ENCODE assay signal across 13 cellular contexts in genomic region chrX:63657821-63658220, GRCh38.
A peak's percentile ranks its signal among the peaks of the same experiment; 100 is the strongest.
DNase-seq lines count a peak whose midpoint lies in the region; ATAC-seq, FAIRE-seq and TF ChIP-seq lines count a peak whose summit lies in the region.
"Had no signal": no experiment of that assay in that cellular context is flagged by ENCODE, and none has a peak within 500 bp of the region (broad histone marks: within the 10 kb centered on the region; RNA-seq: fewer than 3 reads in every experiment).

No MANE protein-coding gene starts in this region.

- H3K9me1 ChIP-seq in IMR-90 (ENCODE audit: insufficient read depth, low read length), result 0 out of 2 replicates have a peak, but pooled peaks cover 2% of the 10 kb centered on the region

- H3K4me3 ChIP-seq in IMR-90 (ENCODE audit: insufficient read depth, low read depth, low read length) (no peak overlapping the region), bronchial epithelial cell (ENCODE audit: low read depth, low read length) (no peak overlapping the region)

- no peak overlapping the region for H2AK5ac ChIP-seq in IMR-90 (ENCODE audit: low read depth, low read length)

- H3K4me1 ChIP-seq in IMR-90 (ENCODE audit: control insufficient read depth, insufficient read depth, low read length), result no peaks in the 10 kb centered on the region; the same call in 1 of the 2 replicates

- no peak overlapping the region; the same call in 1 of the 2 replicates for H3K18ac ChIP-seq in IMR-90 (ENCODE audit: low read depth, low read length)

- no peak overlapping the region; the same call in 1 of the 2 replicates for H4K91ac ChIP-seq in IMR-90 (ENCODE audit: insufficient read depth, low read depth, low read length)

- 0 out of 2 replicates have a peak overlapping the region, but pooled peaks have one; percentile 28 for H3K14ac ChIP-seq in IMR-90 (replicated peaks; ENCODE audit: low read depth, low read length)

- H3K4ac ChIP-seq in IMR-90 (ENCODE audit: low read depth, low read length), result no peak overlapping the region; the same call in 1 of the 2 replicates

- H3K27me3 Mint-ChIP-seq in activated T-cell treated with anti-CD3 and anti-CD28 coated beads, Interleukin-2, amount 50 U/mL, for 4 hours (ENCODE audit: low read depth), result no peaks in the 10 kb centered on the region
- H3K27me3 Mint-ChIP-seq: activated naive CD8-positive, alpha-beta T cell treated with anti-CD3 and anti-CD28 coated beads, Interleukin-2, amount 10 ng/mL, durations not matched to agents 7 days and 5 days; B cell had no signal

- CTCF ChIA-PET in IMR-90 (lab: Yijun Ruan, JAX), result no interaction called here

- 0 out of 4 replicates have a peak, but pooled peaks cover 0 to 3% of the 10 kb centered on the region in 2 experiments for H3K79me1 ChIP-seq in IMR-90 (ENCODE audit: low read depth in 1 of 2, low read length in 2 of 2)

- no peak overlapping the region for H2AFZ ChIP-seq in IMR-90 (replicated peaks; ENCODE audit: low read length, poor library complexity)

- in situ Hi-C loops in IMR-90 (cut with MboI; ENCODE audit: low sequenced_read_pairs), result no loop called here

- H3K9me3 Mint-ChIP-seq in activated T-cell treated with anti-CD3 and anti-CD28 coated beads, Interleukin-2, amount 50 U/mL, for 4 hours, result no peaks in the 10 kb centered on the region
- H3K9me3 Mint-ChIP-seq: activated naive CD8-positive, alpha-beta T cell treated with anti-CD3 and anti-CD28 coated beads, Interleukin-2, amount 10 ng/mL, durations not matched to agents 7 days and 5 days; natural killer cell had no signal

- no peaks in the 10 kb centered on the region for H3K27me3 ChIP-seq in IMR-90 (ENCODE audit: control insufficient read depth, insufficient read depth, low read length)
- H3K27me3 ChIP-seq in bronchial epithelial cell (ENCODE audit: control insufficient read depth, insufficient read depth, low read length), result no peaks in the 10 kb centered on the region

- peaks cover 33% of the 10 kb centered on the region for H3K36me3 Mint-ChIP-seq in activated T-cell treated with anti-CD3 and anti-CD28 coated beads, Interleukin-2, amount 50 U/mL, for 4 hours (ENCODE audit: insufficient read depth)
- H3K36me3 Mint-ChIP-seq: natural killer cell had no signal

- no peak overlapping the region for H3K56ac ChIP-seq in IMR-90 (ENCODE audit: extremely low read depth, insufficient read depth, low read length)

- DNase-seq in A172 (ENCODE audit: low spot score) (peak; percentile 64), IMR-90 (peak; percentile 78), bronchial epithelial cell (ENCODE audit: low read depth) (peak; percentile 63), iris pigment epithelial cell (ENCODE audit: low read depth) (peak; percentile 86), erythroblast (lab: John Stamatoyannopoulos, UW) (no peak), UCSD-AML1 (lab: John Stamatoyannopoulos, UW; ENCODE audit: unreplicated experiment) (no peak), NCI-H2029 (lab: John Stamatoyannopoulos, UW) (no peak)
- no peak for DNase-seq in activated T-cell treated with anti-CD3 and anti-CD28 coated beads, Interleukin-2, amount 50 U/mL, for 4 hours
- DNase-seq: activated naive CD8-positive, alpha-beta T cell treated with anti-CD3 and anti-CD28 coated beads, Interleukin-2, amount 10 ng/mL, durations not matched to agents 7 days and 5 days; natural killer cell; NCI-H82 had no signal

- no peaks in the 10 kb centered on the region for H4K20me1 ChIP-seq in IMR-90 (ENCODE audit: insufficient read depth, low read length)

- no TSS peak for BruUV-seq in IMR-90 (replicated peaks; lab: Mats Ljungman, UMichigan)

- intact Hi-C loops in IMR-90 (cut with micrococcal nuclease), result loop anchor here (10.0 kb wide), 1 partner anchor 77 kb away; no protein-coding TSS in a partner anchor

- no peak overlapping the region for H2BK15ac ChIP-seq in IMR-90 (ENCODE audit: low read depth, low read length)

- TF ChIP-seq POLR2A in IMR-90 (IDR thresholded peaks at IDR 0.05; ENCODE audit: low read depth, low read length), result no peak
- TF ChIP-seq POLR2A in erythroblast (IDR thresholded peaks at IDR 0.05; ENCODE audit: low read length), result no peak

- H3K36me3 ChIP-seq in IMR-90 (ENCODE audit: control insufficient read depth, insufficient read depth, low read length) (no peaks in the 10 kb centered on the region), bronchial epithelial cell (ENCODE audit: control insufficient read depth, insufficient read depth, low read length) (no peaks in the 10 kb centered on the region)

- H3K23ac ChIP-seq in IMR-90 (ENCODE audit: low read depth, low read length), result no peak overlapping the region

- dilution Hi-C loops in IMR-90 (cut with HindIII; ENCODE audit: low sequenced_read_pairs, unreplicated experiment), result no loop called here

- H2BK20ac ChIP-seq in IMR-90 (ENCODE audit: low read depth, low read length), result peak overlapping the region; percentile 7; the same call in 1 of the 2 replicates

- H3K4me3 Mint-ChIP-seq in activated T-cell treated with anti-CD3 and anti-CD28 coated beads, Interleukin-2, amount 50 U/mL, for 4 hours, result no peak overlapping the region
- H3K4me3 Mint-ChIP-seq: activated naive CD8-positive, alpha-beta T cell treated with anti-CD3 and anti-CD28 coated beads, Interleukin-2, amount 10 ng/mL, durations not matched to agents 7 days and 5 days; B cell; natural killer cell had no signal

- no CpG with 5 or more reads among the region's 6 CpGs for WGBS in IMR-90 (ENCODE audit: extremely low coverage in 2 of 2, insufficient read length in 1 of 2), 2 experiments

- H2AK9ac ChIP-seq in IMR-90 (replicated peaks; ENCODE audit: low read depth, low read length, poor library complexity), result no peak overlapping the region

- no peak overlapping the region; the same call in 1 of the 2 replicates for H3K4me2 ChIP-seq in IMR-90 (ENCODE audit: low read depth, low read length)

- no peaks in the 10 kb centered on the region for H3K9me3 ChIP-seq in IMR-90 (ENCODE audit: control insufficient read depth, insufficient read depth, low read length)

- no peak overlapping the region for H3K9ac ChIP-seq in IMR-90 (ENCODE audit: low read depth, low read length)

- no peak overlapping the region; the same call in 1 of the 2 replicates for H4K5ac ChIP-seq in IMR-90 (ENCODE audit: low read depth, low read length)

- no peak for TF ChIP-seq RAD21 in IMR-90 (IDR thresholded peaks at IDR 0.05; ENCODE audit: low read length)

- H3K4me1 Mint-ChIP-seq in activated T-cell treated with anti-CD3 and anti-CD28 coated beads, Interleukin-2, amount 50 U/mL, for 4 hours (ENCODE audit: low read depth), result no peaks in the 10 kb centered on the region
- H3K4me1 Mint-ChIP-seq: activated naive CD8-positive, alpha-beta T cell treated with anti-CD3 and anti-CD28 coated beads, Interleukin-2, amount 10 ng/mL, durations not matched to agents 7 days and 5 days; B cell; natural killer cell had no signal

- POLR2A ChIA-PET in IMR-90 (lab: Charles Lee; ENCODE audit: unreplicated experiment), result no interaction called here

- FAIRE-seq in bronchial epithelial cell (lab: Jason Lieb, UNC), result no peak

- H3K27ac ChIP-seq in IMR-90 (ENCODE audit: insufficient read depth, low read length), result no peak overlapping the region

- H2BK5ac ChIP-seq in IMR-90 (ENCODE audit: low read depth, low read length, poor library complexity, severe bottlenecking), result peak overlapping the region; percentile 61

- ATAC-seq in IMR-90 (ENCODE audit: low read depth), result peak; percentile 58
- no peak for ATAC-seq in activated T-cell treated with anti-CD3 and anti-CD28 coated beads, Interleukin-2, amount 50 U/mL, for 4 hours
- ATAC-seq: activated CD4-positive, CD25-positive, alpha-beta regulatory T cell treated with anti-CD3 and anti-CD28 coated beads, Interleukin-2, amount 50 U/mL, for 24 hours; natural killer cell had no signal

- TF ChIP-seq CTCF in IMR-90 (conservative IDR thresholded peaks at IDR 0.05; ENCODE audit: low read depth, low read length), result no peak
- TF ChIP-seq CTCF in bronchial epithelial cell (IDR thresholded peaks at IDR 0.05; ENCODE audit: insufficient read depth, low read length, severe bottlenecking), result no peak

- H4K8ac ChIP-seq in IMR-90 (ENCODE audit: low read depth in 2 of 2, low read length in 2 of 2), result 0 out of 4 replicates have a peak overlapping the region, but pooled peaks of 1 of the 2 experiments have one; percentile 52

- H2BK120ac ChIP-seq in IMR-90 (ENCODE audit: low read depth, low read length), result peak overlapping the region; percentile 79; the same call in 1 of the 2 replicates

TF ChIP-seq in IMR-90, 13 proteins besides CTCF, POLR2A, EP300 and RAD21:
- TF ChIP-seq CEBPB (IDR thresholded peaks at IDR 0.05; ENCODE audit: low read depth, low read length) (0 out of 2 replicates have a peak, but pooled peaks have one; percentile 22), ELK1 (IDR thresholded peaks at IDR 0.05; ENCODE audit: borderline replicate concordance, low read depth, low read length) (no peak)

Comparison
In these comparisons a context has a peak if more than half of its experiments do, and no peak if none do; other contexts are left out.
1. DNase-seq: peak in A172 (single experiment), IMR-90 (single experiment), bronchial epithelial cell (single experiment) and iris pigment epithelial cell (single experiment); none in activated T-cell treated with anti-CD3 and anti-CD28 coated beads, Interleukin-2, amount 50 U/mL, for 4 hours (single experiment), erythroblast (0 of 2), UCSD-AML1 (single experiment) and NCI-H2029 (single experiment).